1 cellular context compared by ENCODE assay signal in the genomic region with DNA sequence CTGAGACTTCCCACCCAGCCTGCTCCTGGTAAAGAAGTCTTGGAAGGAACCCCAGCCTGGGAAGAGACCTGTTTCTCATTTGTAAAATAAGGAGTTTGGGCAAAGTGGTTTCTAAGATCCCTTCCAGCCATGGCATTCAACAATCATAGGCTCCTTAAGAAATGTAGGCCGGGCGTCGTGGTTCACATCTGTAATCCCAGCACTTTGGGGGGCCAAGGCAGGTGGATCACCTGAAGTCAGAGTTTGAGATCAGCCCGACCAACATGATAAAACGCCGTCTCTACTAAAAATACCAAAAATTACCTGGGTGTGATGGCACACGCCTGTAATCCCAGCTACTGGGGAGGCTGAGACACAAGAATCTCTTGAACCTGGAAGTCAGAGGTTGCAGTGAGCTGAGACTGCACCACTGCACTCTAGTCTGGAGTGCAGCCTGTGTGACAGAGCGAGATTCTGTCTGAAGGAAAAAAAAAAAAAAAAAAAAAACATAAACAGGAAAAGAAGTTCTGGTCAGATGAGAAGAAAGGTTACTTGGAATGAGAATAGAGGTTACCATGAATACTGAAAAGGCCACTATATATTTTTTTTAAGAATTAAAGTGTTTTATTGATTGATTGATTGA.
TF ChIP-seq lines count a peak whose summit lies in the region.

No MANE protein-coding gene starts in this region.

TF ChIP-seq in IMR-90, 13 proteins besides CTCF, POLR2A, EP300 and RAD21:
- TF ChIP-seq CHD1 (IDR thresholded peaks at IDR 0.05; ENCODE audit: low read depth, low read length) (no peak), MAZ (IDR thresholded peaks at IDR 0.05; ENCODE audit: borderline replicate concordance, low read depth, low read length) (no peak), MXI1 (IDR thresholded peaks at IDR 0.05; ENCODE audit: borderline replicate concordance, low read depth, low read length) (no peak), SMC3 (IDR thresholded peaks at IDR 0.05; ENCODE audit: low read depth, low read length) (no peak), FOS (IDR thresholded peaks at IDR 0.05; ENCODE audit: low read depth, low read length) (no peak), BHLHE40 (IDR thresholded peaks at IDR 0.05; ENCODE audit: low read depth, low read length) (no peak)
- TF ChIP-seq, protein P1, sequence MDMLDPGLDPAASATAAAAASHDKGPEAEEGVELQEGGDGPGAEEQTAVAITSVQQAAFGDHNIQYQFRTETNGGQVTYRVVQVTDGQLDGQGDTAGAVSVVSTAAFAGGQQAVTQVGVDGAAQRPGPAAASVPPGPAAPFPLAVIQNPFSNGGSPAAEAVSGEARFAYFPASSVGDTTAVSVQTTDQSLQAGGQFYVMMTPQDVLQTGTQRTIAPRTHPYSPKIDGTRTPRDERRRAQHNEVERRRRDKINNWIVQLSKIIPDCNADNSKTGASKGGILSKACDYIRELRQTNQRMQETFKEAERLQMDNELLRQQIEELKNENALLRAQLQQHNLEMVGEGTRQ (IDR thresholded peaks at IDR 0.05; ENCODE audit: low read depth, low read length) = no peak
